Comparison of ENCODE assay signal across 23 cellular contexts in genomic region chr2:5978352-5978751, GRCh38.
A peak's percentile ranks its signal among the peaks of the same experiment; 100 is the strongest.
DNase-seq lines count a peak whose midpoint lies in the region; TF ChIP-seq lines count a peak whose summit lies in the region.
"Had no signal": no experiment of that assay in that cellular context is flagged by ENCODE, and none has a peak within 500 bp of the region (broad histone marks: within the 10 kb centered on the region; RNA-seq: fewer than 3 reads in every experiment).

No MANE protein-coding gene starts in this region.

- H3K4me3 Mint-ChIP-seq in MCF 10A (ENCODE audit: unreplicated experiment) (no peak overlapping the region), neural crest cell (peak overlapping the region; percentile 44)
- no peak overlapping the region for H3K4me3 Mint-ChIP-seq in activated naive CD4-positive, alpha-beta T cell treated with anti-CD3 and anti-CD28 coated beads, Interleukin-2, amount 10 ng/mL, durations not matched to agents 7 days and 5 days
- H3K4me3 Mint-ChIP-seq: CD4-positive, alpha-beta T cell had no signal

- no peaks in the 10 kb centered on the region for H3K27me3 Mint-ChIP-seq in MCF 10A (ENCODE audit: insufficient read depth, unreplicated experiment)
- H3K27me3 Mint-ChIP-seq in neural crest cell (ENCODE audit: low read depth) = no peaks in the 10 kb centered on the region
- peaks cover 4% of the 10 kb centered on the region for H3K27me3 Mint-ChIP-seq in activated naive CD4-positive, alpha-beta T cell treated with anti-CD3 and anti-CD28 coated beads, Interleukin-2, amount 10 ng/mL, durations not matched to agents 7 days and 5 days

- H3K27me3 ChIP-seq in breast epithelium = peaks cover 0 to 20% of the 10 kb centered on the region in 2 donors

- H3K36me3 ChIP-seq in breast epithelium = no peaks in the 10 kb centered on the region
- H3K36me3 ChIP-seq: BLaER1 treated with 17β-estradiol and CSF1 and Interleukin-3, amounts not matched to agents 10 nM and 100 nM had no signal

- POLR2A ChIA-PET in MCF 10A (lab: Yijun Ruan, JAX) = interaction anchor here (0.6 kb wide), 1 partner anchor 68 kb away, joined by 3 read pairs; no protein-coding TSS in a partner anchor

- TF ChIP-seq POLR2A in breast epithelium (IDR thresholded peaks at IDR 0.05) = no peak

- no peak overlapping the region for H3K4me3 ChIP-seq in breast epithelium
- H3K4me3 ChIP-seq: BLaER1 treated with 17β-estradiol and CSF1 and Interleukin-3, amounts not matched to agents 10 nM and 100 nM; GM12878; GM23248; K562 had no signal

- intact Hi-C loops in MCF 10A (cut with micrococcal nuclease) = no loop called here
- intact Hi-C loops in breast epithelium (cut with DNase I; ENCODE audit: low total_unique reads) = no loop called here

- no peaks in the 10 kb centered on the region for H3K9me3 Mint-ChIP-seq in MCF 10A (ENCODE audit: unreplicated experiment)
- H3K9me3 Mint-ChIP-seq in neural crest cell = no peaks in the 10 kb centered on the region
- H3K9me3 Mint-ChIP-seq in activated naive CD4-positive, alpha-beta T cell treated with anti-CD3 and anti-CD28 coated beads, Interleukin-2, amount 10 ng/mL, durations not matched to agents 7 days and 5 days = no peaks in the 10 kb centered on the region
- H3K9me3 Mint-ChIP-seq: CD4-positive, alpha-beta T cell had no signal

- H3K4me1 ChIP-seq in breast epithelium = peaks cover 0 to 4% of the 10 kb centered on the region in 2 donors

- TF ChIP-seq CTCF in MCF 10A (IDR thresholded peaks at IDR 0.05; ENCODE audit: unreplicated experiment) (no peak), breast epithelium (IDR thresholded peaks at IDR 0.05) (no peak), neural crest cell (conservative IDR thresholded peaks at IDR 0.05) (no peak)

- H3K9me3 ChIP-seq in breast epithelium = no peaks in the 10 kb centered on the region
- H3K9me3 ChIP-seq: BLaER1 treated with 17β-estradiol and CSF1 and Interleukin-3, amounts not matched to agents 10 nM and 100 nM; SK-N-SH had no signal

- CTCF ChIA-PET in MCF 10A (lab: Yijun Ruan, JAX) = no interaction called here
- CTCF ChIA-PET in activated naive CD4-positive, alpha-beta T cell treated with anti-CD3 and anti-CD28 coated beads, Interleukin-2, amount 10 ng/mL, durations not matched to agents 7 days and 5 days (lab: Charles Lee) = no interaction called here

- DNase-seq in MCF 10A (ENCODE audit: unreplicated experiment) (no peak), breast epithelium (ENCODE audit: low spot score in 2 of 2) (no peak), NCI-H69 (lab: John Stamatoyannopoulos, UW) (peak; percentile 34), neural crest cell (ENCODE audit: low read depth, low spot score) (no peak), OCI-M2 (lab: John Stamatoyannopoulos, UW; ENCODE audit: unreplicated experiment) (no peak), cerebellar cortex (ENCODE audit: low spot score) (no peak)
- DNase-seq in activated naive CD4-positive, alpha-beta T cell treated with anti-CD3 and anti-CD28 coated beads, Interleukin-2, amount 10 ng/mL, durations not matched to agents 7 days and 5 days = no peak
- DNase-seq: AML-193; CD4-positive, alpha-beta T cell; GM23248; H7; Kasumi-1; MV-4-11; NCI-H1105; NCI-H146; NCI-H2081; NCI-H526; PC-3; SK-N-SH; SW 1271 had no signal

- H3K36me3 Mint-ChIP-seq in MCF 10A (ENCODE audit: insufficient read depth, unreplicated experiment) = no peaks in the 10 kb centered on the region
- H3K36me3 Mint-ChIP-seq in neural crest cell (ENCODE audit: low read depth) = peaks cover 2% of the 10 kb centered on the region
- H3K36me3 Mint-ChIP-seq in activated naive CD4-positive, alpha-beta T cell treated with anti-CD3 and anti-CD28 coated beads, Interleukin-2, amount 10 ng/mL, durations not matched to agents 7 days and 5 days = no peaks in the 10 kb centered on the region

- H3K27ac Mint-ChIP-seq in MCF 10A (ENCODE audit: low read depth, unreplicated experiment) (peak overlapping the region; percentile 43), neural crest cell (ENCODE audit: unreplicated experiment) (no peak overlapping the region)
- no peak overlapping the region for H3K27ac Mint-ChIP-seq in activated naive CD4-positive, alpha-beta T cell treated with anti-CD3 and anti-CD28 coated beads, Interleukin-2, amount 10 ng/mL, durations not matched to agents 7 days and 5 days
- H3K27ac Mint-ChIP-seq: CD4-positive, alpha-beta T cell had no signal

- BruUV-seq in MCF 10A (replicated peaks; lab: Mats Ljungman, UMichigan) = no TSS peak

- H3K4me1 Mint-ChIP-seq in MCF 10A (ENCODE audit: insufficient read depth, unreplicated experiment) (peaks cover 13% of the 10 kb centered on the region), neural crest cell (peaks cover 80% of the 10 kb centered on the region)
- H3K4me1 Mint-ChIP-seq in activated naive CD4-positive, alpha-beta T cell treated with anti-CD3 and anti-CD28 coated beads, Interleukin-2, amount 10 ng/mL, durations not matched to agents 7 days and 5 days = no peaks in the 10 kb centered on the region

- no peak overlapping the region for H3K27ac ChIP-seq in breast epithelium
- H3K27ac ChIP-seq: BLaER1 treated with 17β-estradiol and CSF1 and Interleukin-3, amounts not matched to agents 10 nM and 100 nM; GM23248 had no signal
